ENCODE assay signal across 28 cellular contexts in genomic region chr14:20658246-20658645, GRCh38. TPM values are rescaled to one million over a fixed set of nuclear protein-coding genes. Genes with fewer than 3 reads are reported as not detected.
"Had no signal": no experiment of that assay in that cellular context is flagged by ENCODE, and none has a peak within 500 bp of the region (broad histone marks: within the 10 kb centered on the region; RNA-seq: fewer than 3 reads in every experiment).

No MANE protein-coding gene starts in this region.

- H3K36me3 Mint-ChIP-seq: activated naive CD8-positive, alpha-beta T cell; stimulated activated naive B cell treated with anti-CD40 and anti-IgM and Interleukin-4, amounts not matched to agents 10 μg/mL and 1 μg/mL and 100 μg/mL, for 72 hours; T-cell had no signal

- H3K9me3 Mint-ChIP-seq: activated CD4-positive, alpha-beta T cell treated with anti-CD3 and anti-CD28 coated beads, Interleukin-2, amount 10 ng/mL, durations not matched to agents 7 days and 5 days; stimulated activated naive B cell treated with anti-CD40 and anti-IgM and Interleukin-4, amounts not matched to agents 10 μg/mL and 1 μg/mL and 100 μg/mL, for 72 hours; T-cell; T-helper 2 cell treated with Interferon-gamma antibody and Interleukin-4, amounts not matched to agents 5 μg/mL and 100 μg/mL, for 36 hours had no signal

- ATAC-seq: heart right ventricle, left cardiac atrium, sciatic nerve had no signal

- DNase-seq: activated CD4-positive, CD25-positive, alpha-beta regulatory T cell treated with anti-CD3 and anti-CD28 coated beads, Interleukin-2, amount 50 U/mL, for 72 hours; adrenal gland; colonic mucosa; heart right ventricle; left cardiac atrium; mesenchymal stem cell; mucosa of descending colon; naive B cell; occipital lobe; posterior cingulate gyrus; small intestine; stimulated activated CD4-positive, alpha-beta T cell treated with anti-CD3 and anti-CD28 coated beads, Interleukin-2, amount 100 ng/mL, for 48 hours; stimulated activated CD8-positive, alpha-beta memory T cell treated with anti-CD3 and anti-CD28 coated beads, Interleukin-4, amount 100 ng/mL, for 48 hours; stimulated activated naive B cell treated with anti-CD40 and anti-IgM and Interleukin-4, amounts not matched to agents 10 μg/mL and 1 μg/mL and 100 μg/mL, for 72 hours; transverse colon had no signal

- H3K27ac ChIP-seq: adrenal gland, colonic mucosa, epithelial cell of prostate, heart right ventricle, transverse colon, VCaP had no signal

- H3K27ac Mint-ChIP-seq: activated CD4-positive, alpha-beta T cell treated with anti-CD3 and anti-CD28 coated beads, Interleukin-2, amount 10 ng/mL, durations not matched to agents 7 days and 5 days; activated naive CD8-positive, alpha-beta T cell; stimulated activated naive B cell treated with anti-CD40 and anti-IgM and Interleukin-4, amounts not matched to agents 10 μg/mL and 1 μg/mL and 100 μg/mL, for 72 hours; T-cell; T-helper 2 cell treated with Interferon-gamma antibody and Interleukin-4, amounts not matched to agents 5 μg/mL and 100 μg/mL, for 36 hours had no signal

- FAIRE-seq: astrocyte, small intestine, urothelium cell line had no signal

- H3K4me1 ChIP-seq: adrenal gland, colonic mucosa had no signal

- H3K9me3 ChIP-seq: adrenal gland, colonic mucosa, heart right ventricle, mucosa of descending colon, transverse colon had no signal

- H3K36me3 ChIP-seq: adrenal gland, colonic mucosa, heart right ventricle, transverse colon had no signal

- H3K4me3 ChIP-seq: adrenal gland, colonic mucosa, heart right ventricle, mucosa of descending colon, transverse colon had no signal

- H3K4me3 Mint-ChIP-seq: activated CD4-positive, alpha-beta T cell treated with anti-CD3 and anti-CD28 coated beads, Interleukin-2, amount 10 ng/mL, durations not matched to agents 7 days and 5 days; activated naive CD8-positive, alpha-beta T cell; stimulated activated naive B cell treated with anti-CD40 and anti-IgM and Interleukin-4, amounts not matched to agents 10 μg/mL and 1 μg/mL and 100 μg/mL, for 72 hours; T-cell; T-helper 2 cell treated with Interferon-gamma antibody and Interleukin-4, amounts not matched to agents 5 μg/mL and 100 μg/mL, for 36 hours had no signal

RNA-seq across cellular contexts. Expression of gene OR6S1, which starts 16.8 kb away (rescaled TPM):
- total RNA-seq: activated CD4-positive, alpha-beta T cell treated with anti-CD3 and anti-CD28 coated beads, Interleukin-2, amount 10 ng/mL, durations not matched to agents 7 days and 5 days; adrenal gland; astrocyte; colonic mucosa; fibroblast of villous mesenchyme; heart right ventricle; left cardiac atrium; liver; mucosa of descending colon; occipital lobe; sciatic nerve; T-cell; temporal lobe; transverse colon had no signal
- polyA plus RNA-seq: adrenal gland, heart right ventricle, liver, neural cell, small intestine had no signal
